In the genomic region with DNA sequence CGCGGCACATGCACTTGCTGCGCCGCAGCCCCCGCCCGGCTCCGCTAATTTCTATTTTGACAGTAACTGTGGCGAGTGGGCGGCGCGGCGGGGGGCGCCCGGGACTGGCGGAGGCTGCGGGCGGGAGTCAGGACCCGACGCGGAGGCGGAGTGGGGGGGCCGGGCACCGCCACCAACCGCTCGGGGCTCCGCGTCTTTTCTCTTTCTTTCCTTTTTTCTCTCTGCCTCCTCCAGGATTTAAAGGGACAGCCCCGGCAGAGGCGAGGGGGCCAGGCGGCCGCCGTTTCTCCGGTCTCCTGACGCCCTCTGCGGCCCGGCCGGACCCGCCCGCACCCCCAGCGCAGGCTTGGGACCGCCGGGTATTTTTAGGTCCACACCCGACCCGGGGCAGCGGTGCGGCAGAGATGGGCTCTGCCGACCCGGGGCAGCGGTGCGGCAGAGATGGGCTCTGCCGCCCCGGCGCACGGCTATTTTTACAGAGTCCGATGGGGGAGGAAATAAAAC, we compare ENCODE assay signal across 8 cellular contexts. TPM values are rescaled to one million over a fixed set of nuclear protein-coding genes. Genes with fewer than 3 reads are reported as not detected.
DNase-seq lines count a peak whose midpoint lies in the region; ATAC-seq, FAIRE-seq and TF ChIP-seq lines count a peak whose summit lies in the region.

No MANE protein-coding gene starts in this region.

- CTCF ChIA-PET in BJ (lab: Yijun Ruan, JAX), result interaction anchor here (1.0 kb wide), 1 partner anchor 36 kb away, joined by 4 read pairs; no protein-coding TSS in a partner anchor

- H3K27me3 ChIP-seq in BJ (ENCODE audit: control insufficient read depth, insufficient read depth, low read length), result peaks cover 22% of the 10 kb centered on the region
- H3K27me3 ChIP-seq in breast epithelium, result no peaks in the 10 kb centered on the region

- POLR2A ChIA-PET in BJ (lab: Charles Lee), result no interaction called here

- H3K4me1 Mint-ChIP-seq in stimulated activated effector memory CD8-positive, alpha-beta T cell treated with anti-CD3 and anti-CD28 coated beads, Interleukin-12 subunit alpha, Interleukin-12 subunit beta, amount 100 ng/mL, for 72 hours, result peaks cover 15% of the 10 kb centered on the region

- peak overlapping the region; percentile 58 for H3K4me3 Mint-ChIP-seq in stimulated activated effector memory CD8-positive, alpha-beta T cell treated with anti-CD3 and anti-CD28 coated beads, Interleukin-12 subunit alpha, Interleukin-12 subunit beta, amount 100 ng/mL, for 72 hours

- H3K9me3 Mint-ChIP-seq in stimulated activated effector memory CD8-positive, alpha-beta T cell treated with anti-CD3 and anti-CD28 coated beads, Interleukin-12 subunit alpha, Interleukin-12 subunit beta, amount 100 ng/mL, for 72 hours, result no peaks in the 10 kb centered on the region

- H3K36me3 ChIP-seq in BJ (ENCODE audit: control insufficient read depth, insufficient read depth, low read length) (no peaks in the 10 kb centered on the region), breast epithelium (no peaks in the 10 kb centered on the region)

- H3K4me1 ChIP-seq in breast epithelium, result peaks cover 0 to 4% of the 10 kb centered on the region in 2 donors

- H3K9me3 ChIP-seq in breast epithelium, result no peaks in the 10 kb centered on the region

- TF ChIP-seq CTCF in BJ (IDR thresholded peaks at IDR 0.05; ENCODE audit: insufficient read depth, low read depth, low read length) (no peak), breast epithelium (IDR thresholded peaks at IDR 0.05) (no peak)

- H3K4me3 ChIP-seq in BJ (ENCODE audit: low read depth, low read length), result peak overlapping the region; percentile 53
- peak overlapping the region; percentile 72 to 80 (median 74) for H3K4me3 ChIP-seq in breast epithelium

- peak overlapping the region; percentile 80 to 88 for H3K27ac ChIP-seq in breast epithelium

- H3K36me3 Mint-ChIP-seq in stimulated activated effector memory CD8-positive, alpha-beta T cell treated with anti-CD3 and anti-CD28 coated beads, Interleukin-12 subunit alpha, Interleukin-12 subunit beta, amount 100 ng/mL, for 72 hours, result no peaks in the 10 kb centered on the region

- no peak for FAIRE-seq in HTR-8/SVneo (lab: Jason Lieb, UNC)

- intact Hi-C loops in breast epithelium (cut with DNase I; ENCODE audit: low total_unique reads), result no loop called here

- peak; percentile 15 for ATAC-seq in GM21515 (IDR thresholded peaks at IDR 0.05; ENCODE audit: unreplicated experiment)
- ATAC-seq in stimulated activated effector memory CD8-positive, alpha-beta T cell treated with anti-CD3 and anti-CD28 coated beads, Interleukin-12 subunit alpha, Interleukin-12 subunit beta, amount 100 ng/mL, for 72 hours, result peak; percentile 2

- no peak overlapping the region for H3K27ac Mint-ChIP-seq in stimulated activated effector memory CD8-positive, alpha-beta T cell treated with anti-CD3 and anti-CD28 coated beads, Interleukin-12 subunit alpha, Interleukin-12 subunit beta, amount 100 ng/mL, for 72 hours

- no peak for TF ChIP-seq POLR2A in breast epithelium (IDR thresholded peaks at IDR 0.05)

- DNase-seq in BJ (ENCODE audit: low read depth) (no peak), NCI-H2227 treated with DMSO at 0.1 percent for 48 hours (lab: John Stamatoyannopoulos, UW) (peak; percentile 44), breast epithelium (ENCODE audit: low spot score in 2 of 2) (peak in 1 of 2 donors; percentile 48), left kidney (ENCODE audit: low read depth, low spot score) (peak; percentile 77), HTR-8/SVneo (ENCODE audit: insufficient read length, low spot score) (no peak), middle frontal gyrus (ENCODE audit: extremely low spot score, low spot score) (no peak)
- DNase-seq in stimulated activated effector memory CD8-positive, alpha-beta T cell treated with anti-CD3 and anti-CD28 coated beads, Interleukin-12 subunit alpha, Interleukin-12 subunit beta, amount 100 ng/mL, for 72 hours (ENCODE audit: low spot score in 2 of 2), result peak in 1 of 2 donors; percentile 56

RNA-seq across cellular contexts. Expression of a gene that starts 0.5 kb away (rescaled TPM):
- polyA plus RNA-seq in BJ (2011; rRNA removed), result not detected in 2 replicates
- not detected in 2 replicates for polyA minus RNA-seq in BJ (2011; rRNA and poly(A)+ RNA removed)
- total RNA-seq in breast epithelium, result 10 to 100 TPM in 1 of 3 donors, 1 to 10 TPM in 2; 5.6 to 26.5 (median 6.1) TPM

Comparison
In these comparisons a context has a peak if more than half of its experiments do, and no peak if none do; other contexts are left out.
1. DNase-seq: peak in NCI-H2227 treated with DMSO at 0.1 percent for 48 hours (single experiment) and left kidney (single experiment); none in BJ (single experiment), HTR-8/SVneo (single experiment) and middle frontal gyrus (single experiment).